1 cellular context compared by ENCODE assay signal in genomic region chr1:111747282-111747734, GRCh38.
TF ChIP-seq lines count a peak whose summit lies in the region.

No MANE protein-coding gene starts in this region.

TF ChIP-seq in K562, 482 proteins besides CTCF, POLR2A, EP300 and RAD21 (continued from another document and continues in another):
- TF ChIP-seq ZNF518B (CRISPR knock-in tag; IDR thresholded peaks at IDR 0.05) (no peak), ZBTB7A (IDR thresholded peaks at IDR 0.05; ENCODE audit: borderline replicate concordance, control insufficient read depth, low read depth, low read length) (no peak), ATF2 (CRISPR knock-in tag; IDR thresholded peaks at IDR 0.05) (no peak; the same call in 1 of the 2 replicates), ETS2 (tag; IDR thresholded peaks at IDR 0.05; ENCODE audit: borderline replicate concordance, poor library complexity, severe bottlenecking) (no peak), TCFL5 (CRISPR knock-in tag; conservative IDR thresholded peaks at IDR 0.05) (no peak), RBM14 (IDR thresholded peaks at IDR 0.05; ENCODE audit: borderline replicate concordance, insufficient read depth, low read depth, low read length) (no peak), ZNF318 (IDR thresholded peaks at IDR 0.05; ENCODE audit: borderline replicate concordance in 1 of 2, low read depth in 1 of 2) (no peak), ESRRA (IDR thresholded peaks at IDR 0.05; ENCODE audit: borderline replicate concordance, low read depth) (peak; percentile 69; the same call in 1 of the 2 replicates), CHAMP1 (IDR thresholded peaks at IDR 0.05) (no peak), IFI16 (CRISPR knock-in tag; IDR thresholded peaks at IDR 0.05) (no peak), SIRT6 (IDR thresholded peaks at IDR 0.05; ENCODE audit: low read depth, low read length) (no peak), FOSL1 (tag; conservative IDR thresholded peaks at IDR 0.05) (no peak), ZMIZ1 (IDR thresholded peaks at IDR 0.05; ENCODE audit: low read depth in 2 of 2, low read length in 2 of 2) (0 out of 4 replicates have a peak, but pooled peaks of 1 of the 2 experiments have one; percentile 12), PHF8 (IDR thresholded peaks at IDR 0.05; ENCODE audit: borderline replicate concordance, low read length) (no peak), POLR2G (IDR thresholded peaks at IDR 0.05; ENCODE audit: low read depth, low read length) (no peak), JUNB (CRISPR knock-in tag; conservative IDR thresholded peaks at IDR 0.05) (no peak), POLR3G (IDR thresholded peaks at IDR 0.05; ENCODE audit: extremely low read depth, insufficient read length, insufficient replicate concordance) (no peak), ZNF77 (CRISPR knock-in tag; IDR thresholded peaks at IDR 0.05) (no peak), ZNF511 (CRISPR knock-in tag; IDR thresholded peaks at IDR 0.05) (no peak), SMARCB1 (IDR thresholded peaks at IDR 0.05; ENCODE audit: insufficient read length, low read depth) (no peak), ZNF407 (IDR thresholded peaks at IDR 0.05; ENCODE audit: low read depth) (no peak)
